2 cellular contexts compared by ENCODE assay signal in the genomic region with DNA sequence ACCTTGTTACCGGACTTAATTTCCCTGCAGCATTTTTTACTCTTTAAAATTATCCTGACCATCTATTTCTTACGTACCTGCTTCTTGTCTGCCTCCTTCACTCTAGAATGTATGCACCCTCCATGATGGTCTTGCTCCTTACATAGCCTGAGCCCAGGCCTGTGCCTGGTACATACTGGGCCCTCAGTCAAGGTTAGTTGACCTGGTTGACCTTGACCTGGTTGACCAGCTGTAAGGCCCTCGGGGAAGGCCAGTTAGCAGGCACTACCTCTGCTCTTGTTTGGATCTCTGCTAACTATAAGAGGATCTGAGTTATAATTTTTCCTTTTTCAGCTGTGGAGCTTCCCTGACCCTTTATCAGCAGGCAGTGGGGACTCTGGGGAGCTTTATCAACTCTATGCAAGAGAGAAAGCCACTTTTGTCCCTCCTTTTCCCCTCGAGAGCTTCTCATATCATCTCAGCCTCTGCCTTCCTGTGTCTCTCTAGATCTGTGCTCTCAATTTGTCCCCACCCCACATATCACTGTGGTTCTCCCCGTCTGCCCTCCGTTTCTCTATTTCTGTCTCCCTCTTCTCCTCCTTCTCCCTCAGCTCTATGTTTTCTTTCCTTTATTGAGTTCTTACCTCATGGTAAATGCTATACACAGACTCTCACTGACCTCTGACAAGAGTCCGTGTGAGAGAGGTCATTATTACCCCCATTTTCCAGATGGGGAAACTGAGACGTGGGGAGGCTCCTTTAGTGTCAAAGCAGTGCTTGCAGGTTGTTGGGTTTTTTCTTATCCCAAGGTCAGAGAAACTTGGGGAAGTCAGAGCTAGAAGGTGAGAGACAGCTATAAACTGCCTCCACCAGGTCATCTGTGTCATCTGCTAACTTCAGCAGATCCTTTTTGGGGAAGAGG.
TF ChIP-seq lines count a peak whose summit lies in the region.

No MANE protein-coding gene starts in this region.

TF ChIP-seq in IMR-90, 13 proteins besides CTCF, POLR2A, EP300 and RAD21:
- TF ChIP-seq, protein P1, sequence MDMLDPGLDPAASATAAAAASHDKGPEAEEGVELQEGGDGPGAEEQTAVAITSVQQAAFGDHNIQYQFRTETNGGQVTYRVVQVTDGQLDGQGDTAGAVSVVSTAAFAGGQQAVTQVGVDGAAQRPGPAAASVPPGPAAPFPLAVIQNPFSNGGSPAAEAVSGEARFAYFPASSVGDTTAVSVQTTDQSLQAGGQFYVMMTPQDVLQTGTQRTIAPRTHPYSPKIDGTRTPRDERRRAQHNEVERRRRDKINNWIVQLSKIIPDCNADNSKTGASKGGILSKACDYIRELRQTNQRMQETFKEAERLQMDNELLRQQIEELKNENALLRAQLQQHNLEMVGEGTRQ (IDR thresholded peaks at IDR 0.05; ENCODE audit: low read depth, low read length) = no peak
- TF ChIP-seq SMC3 (IDR thresholded peaks at IDR 0.05; ENCODE audit: low read depth, low read length) (no peak), RCOR1 (IDR thresholded peaks at IDR 0.05; ENCODE audit: insufficient replicate concordance, low read length) (no peak), BHLHE40 (IDR thresholded peaks at IDR 0.05; ENCODE audit: low read depth, low read length) (no peak), MAZ (IDR thresholded peaks at IDR 0.05; ENCODE audit: borderline replicate concordance, low read depth, low read length) (no peak), RFX5 (IDR thresholded peaks at IDR 0.05; ENCODE audit: low read depth, low read length) (no peak), NFE2L2 (IDR thresholded peaks at IDR 0.05; ENCODE audit: low read depth, low read length) (no peak), CEBPB (IDR thresholded peaks at IDR 0.05; ENCODE audit: low read depth, low read length) (no peak), MAFK (IDR thresholded peaks at IDR 0.05; ENCODE audit: low read depth, low read length) (no peak), MXI1 (IDR thresholded peaks at IDR 0.05; ENCODE audit: borderline replicate concordance, low read depth, low read length) (no peak), CHD1 (IDR thresholded peaks at IDR 0.05; ENCODE audit: low read depth, low read length) (no peak), FOS (IDR thresholded peaks at IDR 0.05; ENCODE audit: low read depth, low read length) (no peak)
- TF ChIP-seq, protein P2, sequence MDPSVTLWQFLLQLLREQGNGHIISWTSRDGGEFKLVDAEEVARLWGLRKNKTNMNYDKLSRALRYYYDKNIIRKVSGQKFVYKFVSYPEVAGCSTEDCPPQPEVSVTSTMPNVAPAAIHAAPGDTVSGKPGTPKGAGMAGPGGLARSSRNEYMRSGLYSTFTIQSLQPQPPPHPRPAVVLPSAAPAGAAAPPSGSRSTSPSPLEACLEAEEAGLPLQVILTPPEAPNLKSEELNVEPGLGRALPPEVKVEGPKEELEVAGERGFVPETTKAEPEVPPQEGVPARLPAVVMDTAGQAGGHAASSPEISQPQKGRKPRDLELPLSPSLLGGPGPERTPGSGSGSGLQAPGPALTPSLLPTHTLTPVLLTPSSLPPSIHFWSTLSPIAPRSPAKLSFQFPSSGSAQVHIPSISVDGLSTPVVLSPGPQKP (IDR thresholded peaks at IDR 0.05; ENCODE audit: borderline replicate concordance, low read depth, low read length) = no peak

TF ChIP-seq in HepG2, 621 proteins besides CTCF, POLR2A, EP300 and RAD21 (continues in another document):
- TF ChIP-seq ESRRA (CRISPR knock-in tag; IDR thresholded peaks at IDR 0.05; ENCODE audit: low read depth) (peak; percentile 89), NR2F1 (CRISPR knock-in tag; IDR thresholded peaks at IDR 0.05) (peak; percentile 28 to 51; a peak in 2 of 4 replicates), CBX1 (IDR thresholded peaks at IDR 0.05; ENCODE audit: low read depth) (no peak), JUND (CRISPR knock-in tag; IDR thresholded peaks at IDR 0.05) (no peak), SMYD3 (CRISPR knock-in tag; IDR thresholded peaks at IDR 0.05) (no peak), ZBTB42 (CRISPR knock-in tag; IDR thresholded peaks at IDR 0.05) (no peak), ZNF703 (CRISPR knock-in tag; IDR thresholded peaks at IDR 0.05; ENCODE audit: borderline replicate concordance) (no peak), ZNF547 (CRISPR knock-in tag; IDR thresholded peaks at IDR 0.05) (no peak), RARA (CRISPR knock-in tag; IDR thresholded peaks at IDR 0.05) (0 out of 2 replicates have a peak, but pooled peaks have one; percentile 37), AKAP8 (CRISPR knock-in tag; IDR thresholded peaks at IDR 0.05) (no peak), HNF4A (CRISPR knock-in tag; IDR thresholded peaks at IDR 0.05) (peak; percentile 17; the same call in 1 of the 2 replicates), ERF (CRISPR knock-in tag; IDR thresholded peaks at IDR 0.05) (no peak), ZNF12 (CRISPR knock-in tag; IDR thresholded peaks at IDR 0.05) (peak; percentile 65; the same call in 1 of the 2 replicates)
- TF ChIP-seq, protein P3, sequence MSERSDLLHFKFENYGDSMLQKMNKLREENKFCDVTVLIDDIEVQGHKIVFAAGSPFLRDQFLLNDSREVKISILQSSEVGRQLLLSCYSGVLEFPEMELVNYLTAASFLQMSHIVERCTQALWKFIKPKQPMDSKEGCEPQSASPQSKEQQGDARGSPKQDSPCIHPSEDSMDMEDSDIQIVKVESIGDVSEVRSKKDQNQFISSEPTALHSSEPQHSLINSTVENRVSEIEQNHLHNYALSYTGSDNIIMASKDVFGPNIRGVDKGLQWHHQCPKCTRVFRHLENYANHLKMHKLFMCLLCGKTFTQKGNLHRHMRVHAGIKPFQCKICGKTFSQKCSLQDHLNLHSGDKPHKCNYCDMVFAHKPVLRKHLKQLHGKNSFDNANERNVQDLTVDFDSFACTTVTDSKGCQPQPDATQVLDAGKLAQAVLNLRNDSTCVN (CRISPR knock-in tag; IDR thresholded peaks at IDR 0.05; ENCODE audit: borderline replicate concordance) = no peak
- TF ChIP-seq, protein P4, sequence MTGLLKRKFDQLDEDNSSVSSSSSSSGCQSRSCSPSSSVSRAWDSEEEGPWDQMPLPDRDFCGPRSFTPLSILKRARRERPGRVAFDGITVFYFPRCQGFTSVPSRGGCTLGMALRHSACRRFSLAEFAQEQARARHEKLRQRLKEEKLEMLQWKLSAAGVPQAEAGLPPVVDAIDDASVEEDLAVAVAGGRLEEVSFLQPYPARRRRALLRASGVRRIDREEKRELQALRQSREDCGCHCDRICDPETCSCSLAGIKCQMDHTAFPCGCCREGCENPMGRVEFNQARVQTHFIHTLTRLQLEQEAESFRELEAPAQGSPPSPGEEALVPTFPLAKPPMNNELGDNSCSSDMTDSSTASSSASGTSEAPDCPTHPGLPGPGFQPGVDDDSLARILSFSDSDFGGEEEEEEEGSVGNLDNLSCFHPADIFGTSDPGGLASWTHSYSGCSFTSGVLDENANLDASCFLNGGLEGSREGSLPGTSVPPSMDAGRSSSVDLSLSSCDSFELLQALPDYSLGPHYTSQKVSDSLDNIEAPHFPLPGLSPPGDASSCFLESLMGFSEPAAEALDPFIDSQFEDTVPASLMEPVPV (CRISPR knock-in tag; IDR thresholded peaks at IDR 0.05) = no peak
- TF ChIP-seq, protein P5, sequence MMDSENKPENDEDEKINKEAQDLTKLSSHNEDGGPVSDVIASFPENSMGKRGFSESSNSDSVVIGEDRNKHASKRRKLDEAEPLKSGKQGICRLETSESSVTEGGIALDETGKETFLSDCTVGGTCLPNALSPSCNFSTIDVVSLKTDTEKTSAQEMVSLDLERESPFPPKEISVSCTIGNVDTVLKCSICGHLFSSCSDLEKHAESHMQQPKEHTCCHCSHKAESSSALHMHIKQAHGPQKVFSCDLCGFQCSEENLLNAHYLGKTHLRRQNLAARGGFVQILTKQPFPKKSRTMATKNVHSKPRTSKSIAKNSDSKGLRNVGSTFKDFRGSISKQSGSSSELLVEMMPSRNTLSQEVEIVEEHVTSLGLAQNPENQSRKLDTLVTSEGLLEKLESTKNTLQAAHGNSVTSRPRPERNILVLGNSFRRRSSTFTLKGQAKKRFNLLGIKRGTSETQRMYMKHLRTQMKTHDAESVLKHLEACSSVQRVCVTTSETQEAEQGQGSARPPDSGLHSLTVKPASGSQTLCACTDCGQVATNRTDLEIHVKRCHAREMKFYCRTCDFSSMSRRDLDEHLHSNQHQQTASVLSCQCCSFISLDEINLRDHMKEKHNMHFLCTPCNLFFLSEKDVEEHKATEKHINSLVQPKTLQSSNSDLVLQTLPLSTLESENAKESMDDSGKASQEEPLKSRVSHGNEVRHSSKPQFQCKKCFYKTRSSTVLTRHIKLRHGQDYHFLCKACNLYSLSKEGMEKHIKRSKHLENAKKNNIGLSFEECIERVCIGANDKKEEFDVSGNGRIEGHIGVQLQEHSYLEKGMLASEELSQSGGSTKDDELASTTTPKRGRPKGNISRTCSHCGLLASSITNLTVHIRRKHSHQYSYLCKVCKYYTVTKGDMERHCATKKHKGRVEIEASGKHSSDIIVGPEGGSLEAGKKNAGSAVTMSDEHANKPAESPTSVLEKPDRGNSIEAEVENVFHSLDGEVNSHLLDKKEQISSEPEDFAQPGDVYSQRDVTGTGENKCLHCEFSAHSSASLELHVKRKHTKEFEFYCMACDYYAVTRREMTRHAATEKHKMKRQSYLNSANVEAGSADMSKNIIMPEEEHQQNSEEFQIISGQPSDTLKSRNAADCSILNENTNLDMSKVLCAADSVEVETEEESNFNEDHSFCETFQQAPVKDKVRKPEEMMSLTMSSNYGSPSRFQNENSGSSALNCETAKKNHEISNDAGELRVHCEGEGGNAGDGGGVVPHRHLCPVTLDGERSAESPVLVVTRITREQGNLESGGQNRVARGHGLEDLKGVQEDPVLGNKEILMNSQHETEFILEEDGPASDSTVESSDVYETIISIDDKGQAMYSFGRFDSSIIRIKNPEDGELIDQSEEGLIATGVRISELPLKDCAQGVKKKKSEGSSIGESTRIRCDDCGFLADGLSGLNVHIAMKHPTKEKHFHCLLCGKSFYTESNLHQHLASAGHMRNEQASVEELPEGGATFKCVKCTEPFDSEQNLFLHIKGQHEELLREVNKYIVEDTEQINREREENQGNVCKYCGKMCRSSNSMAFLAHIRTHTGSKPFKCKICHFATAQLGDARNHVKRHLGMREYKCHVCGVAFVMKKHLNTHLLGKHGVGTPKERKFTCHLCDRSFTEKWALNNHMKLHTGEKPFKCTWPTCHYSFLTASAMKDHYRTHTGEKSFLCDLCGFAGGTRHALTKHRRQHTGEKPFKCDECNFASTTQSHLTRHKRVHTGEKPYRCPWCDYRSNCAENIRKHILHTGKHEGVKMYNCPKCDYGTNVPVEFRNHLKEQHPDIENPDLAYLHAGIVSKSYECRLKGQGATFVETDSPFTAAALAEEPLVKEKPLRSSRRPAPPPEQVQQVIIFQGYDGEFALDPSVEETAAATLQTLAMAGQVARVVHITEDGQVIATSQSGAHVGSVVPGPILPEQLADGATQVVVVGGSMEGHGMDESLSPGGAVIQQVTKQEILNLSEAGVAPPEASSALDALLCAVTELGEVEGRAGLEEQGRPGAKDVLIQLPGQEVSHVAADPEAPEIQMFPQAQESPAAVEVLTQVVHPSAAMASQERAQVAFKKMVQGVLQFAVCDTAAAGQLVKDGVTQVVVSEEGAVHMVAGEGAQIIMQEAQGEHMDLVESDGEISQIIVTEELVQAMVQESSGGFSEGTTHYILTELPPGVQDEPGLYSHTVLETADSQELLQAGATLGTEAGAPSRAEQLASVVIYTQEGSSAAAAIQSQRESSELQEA (CRISPR knock-in tag; IDR thresholded peaks at IDR 0.05; ENCODE audit: not compliant biosample characterization) = no peak
- TF ChIP-seq, protein P6, sequence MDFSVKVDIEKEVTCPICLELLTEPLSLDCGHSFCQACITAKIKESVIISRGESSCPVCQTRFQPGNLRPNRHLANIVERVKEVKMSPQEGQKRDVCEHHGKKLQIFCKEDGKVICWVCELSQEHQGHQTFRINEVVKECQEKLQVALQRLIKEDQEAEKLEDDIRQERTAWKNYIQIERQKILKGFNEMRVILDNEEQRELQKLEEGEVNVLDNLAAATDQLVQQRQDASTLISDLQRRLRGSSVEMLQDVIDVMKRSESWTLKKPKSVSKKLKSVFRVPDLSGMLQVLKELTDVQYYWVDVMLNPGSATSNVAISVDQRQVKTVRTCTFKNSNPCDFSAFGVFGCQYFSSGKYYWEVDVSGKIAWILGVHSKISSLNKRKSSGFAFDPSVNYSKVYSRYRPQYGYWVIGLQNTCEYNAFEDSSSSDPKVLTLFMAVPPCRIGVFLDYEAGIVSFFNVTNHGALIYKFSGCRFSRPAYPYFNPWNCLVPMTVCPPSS (IDR thresholded peaks at IDR 0.05) = no peak
- TF ChIP-seq, protein P7, sequence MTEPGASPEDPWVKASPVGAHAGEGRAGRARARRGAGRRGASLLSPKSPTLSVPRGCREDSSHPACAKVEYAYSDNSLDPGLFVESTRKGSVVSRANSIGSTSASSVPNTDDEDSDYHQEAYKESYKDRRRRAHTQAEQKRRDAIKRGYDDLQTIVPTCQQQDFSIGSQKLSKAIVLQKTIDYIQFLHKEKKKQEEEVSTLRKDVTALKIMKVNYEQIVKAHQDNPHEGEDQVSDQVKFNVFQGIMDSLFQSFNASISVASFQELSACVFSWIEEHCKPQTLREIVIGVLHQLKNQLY (CRISPR knock-in tag; IDR thresholded peaks at IDR 0.05) = no peak
- TF ChIP-seq, protein P8, sequence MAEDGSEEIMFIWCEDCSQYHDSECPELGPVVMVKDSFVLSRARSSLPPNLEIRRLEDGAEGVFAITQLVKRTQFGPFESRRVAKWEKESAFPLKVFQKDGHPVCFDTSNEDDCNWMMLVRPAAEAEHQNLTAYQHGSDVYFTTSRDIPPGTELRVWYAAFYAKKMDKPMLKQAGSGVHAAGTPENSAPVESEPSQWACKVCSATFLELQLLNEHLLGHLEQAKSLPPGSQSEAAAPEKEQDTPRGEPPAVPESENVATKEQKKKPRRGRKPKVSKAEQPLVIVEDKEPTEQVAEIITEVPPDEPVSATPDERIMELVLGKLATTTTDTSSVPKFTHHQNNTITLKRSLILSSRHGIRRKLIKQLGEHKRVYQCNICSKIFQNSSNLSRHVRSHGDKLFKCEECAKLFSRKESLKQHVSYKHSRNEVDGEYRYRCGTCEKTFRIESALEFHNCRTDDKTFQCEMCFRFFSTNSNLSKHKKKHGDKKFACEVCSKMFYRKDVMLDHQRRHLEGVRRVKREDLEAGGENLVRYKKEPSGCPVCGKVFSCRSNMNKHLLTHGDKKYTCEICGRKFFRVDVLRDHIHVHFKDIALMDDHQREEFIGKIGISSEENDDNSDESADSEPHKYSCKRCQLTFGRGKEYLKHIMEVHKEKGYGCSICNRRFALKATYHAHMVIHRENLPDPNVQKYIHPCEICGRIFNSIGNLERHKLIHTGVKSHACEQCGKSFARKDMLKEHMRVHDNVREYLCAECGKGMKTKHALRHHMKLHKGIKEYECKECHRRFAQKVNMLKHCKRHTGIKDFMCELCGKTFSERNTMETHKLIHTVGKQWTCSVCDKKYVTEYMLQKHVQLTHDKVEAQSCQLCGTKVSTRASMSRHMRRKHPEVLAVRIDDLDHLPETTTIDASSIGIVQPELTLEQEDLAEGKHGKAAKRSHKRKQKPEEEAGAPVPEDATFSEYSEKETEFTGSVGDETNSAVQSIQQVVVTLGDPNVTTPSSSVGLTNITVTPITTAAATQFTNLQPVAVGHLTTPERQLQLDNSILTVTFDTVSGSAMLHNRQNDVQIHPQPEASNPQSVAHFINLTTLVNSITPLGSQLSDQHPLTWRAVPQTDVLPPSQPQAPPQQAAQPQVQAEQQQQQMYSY (CRISPR knock-in tag; IDR thresholded peaks at IDR 0.05) = no peak
- TF ChIP-seq, protein P9, sequence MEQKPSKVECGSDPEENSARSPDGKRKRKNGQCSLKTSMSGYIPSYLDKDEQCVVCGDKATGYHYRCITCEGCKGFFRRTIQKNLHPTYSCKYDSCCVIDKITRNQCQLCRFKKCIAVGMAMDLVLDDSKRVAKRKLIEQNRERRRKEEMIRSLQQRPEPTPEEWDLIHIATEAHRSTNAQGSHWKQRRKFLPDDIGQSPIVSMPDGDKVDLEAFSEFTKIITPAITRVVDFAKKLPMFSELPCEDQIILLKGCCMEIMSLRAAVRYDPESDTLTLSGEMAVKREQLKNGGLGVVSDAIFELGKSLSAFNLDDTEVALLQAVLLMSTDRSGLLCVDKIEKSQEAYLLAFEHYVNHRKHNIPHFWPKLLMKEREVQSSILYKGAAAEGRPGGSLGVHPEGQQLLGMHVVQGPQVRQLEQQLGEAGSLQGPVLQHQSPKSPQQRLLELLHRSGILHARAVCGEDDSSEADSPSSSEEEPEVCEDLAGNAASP (CRISPR knock-in tag; IDR thresholded peaks at IDR 0.05; ENCODE audit: borderline replicate concordance) = no peak
